1 cellular context compared by ENCODE assay signal in the genomic region with DNA sequence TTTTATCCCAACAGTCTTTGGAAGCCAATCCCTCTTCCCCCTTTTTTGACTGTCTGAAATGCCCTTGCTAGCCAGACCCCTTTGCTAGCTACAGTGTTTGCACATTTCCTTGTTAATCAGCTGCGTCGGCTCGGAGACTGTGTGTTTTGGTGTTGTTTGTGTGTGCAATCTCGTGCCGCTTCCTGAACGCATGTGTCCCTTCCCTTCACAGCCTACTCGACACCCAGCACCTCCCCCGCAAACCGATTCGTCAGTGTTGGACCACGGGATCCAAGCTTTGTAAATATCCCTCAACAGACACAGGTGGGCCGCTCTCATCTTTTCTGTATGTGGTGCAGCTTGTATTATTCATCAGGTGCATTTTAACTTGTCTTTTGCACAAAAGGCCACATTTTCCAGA.
TF ChIP-seq lines count a peak whose summit lies in the region.

No MANE protein-coding gene starts in this region.

TF ChIP-seq in SK-N-SH treated with all-trans-retinoic acid at 6 μM for 48 hours, 23 proteins besides CTCF, POLR2A, EP300 and RAD21 (continued from another document):
- TF ChIP-seq, protein P1, sequence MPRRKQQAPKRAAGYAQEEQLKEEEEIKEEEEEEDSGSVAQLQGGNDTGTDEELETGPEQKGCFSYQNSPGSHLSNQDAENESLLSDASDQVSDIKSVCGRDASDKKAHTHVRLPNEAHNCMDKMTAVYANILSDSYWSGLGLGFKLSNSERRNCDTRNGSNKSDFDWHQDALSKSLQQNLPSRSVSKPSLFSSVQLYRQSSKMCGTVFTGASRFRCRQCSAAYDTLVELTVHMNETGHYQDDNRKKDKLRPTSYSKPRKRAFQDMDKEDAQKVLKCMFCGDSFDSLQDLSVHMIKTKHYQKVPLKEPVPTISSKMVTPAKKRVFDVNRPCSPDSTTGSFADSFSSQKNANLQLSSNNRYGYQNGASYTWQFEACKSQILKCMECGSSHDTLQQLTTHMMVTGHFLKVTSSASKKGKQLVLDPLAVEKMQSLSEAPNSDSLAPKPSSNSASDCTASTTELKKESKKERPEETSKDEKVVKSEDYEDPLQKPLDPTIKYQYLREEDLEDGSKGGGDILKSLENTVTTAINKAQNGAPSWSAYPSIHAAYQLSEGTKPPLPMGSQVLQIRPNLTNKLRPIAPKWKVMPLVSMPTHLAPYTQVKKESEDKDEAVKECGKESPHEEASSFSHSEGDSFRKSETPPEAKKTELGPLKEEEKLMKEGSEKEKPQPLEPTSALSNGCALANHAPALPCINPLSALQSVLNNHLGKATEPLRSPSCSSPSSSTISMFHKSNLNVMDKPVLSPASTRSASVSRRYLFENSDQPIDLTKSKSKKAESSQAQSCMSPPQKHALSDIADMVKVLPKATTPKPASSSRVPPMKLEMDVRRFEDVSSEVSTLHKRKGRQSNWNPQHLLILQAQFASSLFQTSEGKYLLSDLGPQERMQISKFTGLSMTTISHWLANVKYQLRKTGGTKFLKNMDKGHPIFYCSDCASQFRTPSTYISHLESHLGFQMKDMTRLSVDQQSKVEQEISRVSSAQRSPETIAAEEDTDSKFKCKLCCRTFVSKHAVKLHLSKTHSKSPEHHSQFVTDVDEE (CRISPR knock-in tag; IDR thresholded peaks at IDR 0.05) = no peak
- no peak for TF ChIP-seq ISL1 (CRISPR knock-in tag; IDR thresholded peaks at IDR 0.05)
- TF ChIP-seq ARNTL (CRISPR knock-in tag; IDR thresholded peaks at IDR 0.05; ENCODE audit: borderline replicate concordance, low read depth) = no peak
- no peak for TF ChIP-seq ZC3H10 (CRISPR knock-in tag; IDR thresholded peaks at IDR 0.05)
- TF ChIP-seq RARB (CRISPR knock-in tag; IDR thresholded peaks at IDR 0.05) = no peak
- TF ChIP-seq, protein P2, sequence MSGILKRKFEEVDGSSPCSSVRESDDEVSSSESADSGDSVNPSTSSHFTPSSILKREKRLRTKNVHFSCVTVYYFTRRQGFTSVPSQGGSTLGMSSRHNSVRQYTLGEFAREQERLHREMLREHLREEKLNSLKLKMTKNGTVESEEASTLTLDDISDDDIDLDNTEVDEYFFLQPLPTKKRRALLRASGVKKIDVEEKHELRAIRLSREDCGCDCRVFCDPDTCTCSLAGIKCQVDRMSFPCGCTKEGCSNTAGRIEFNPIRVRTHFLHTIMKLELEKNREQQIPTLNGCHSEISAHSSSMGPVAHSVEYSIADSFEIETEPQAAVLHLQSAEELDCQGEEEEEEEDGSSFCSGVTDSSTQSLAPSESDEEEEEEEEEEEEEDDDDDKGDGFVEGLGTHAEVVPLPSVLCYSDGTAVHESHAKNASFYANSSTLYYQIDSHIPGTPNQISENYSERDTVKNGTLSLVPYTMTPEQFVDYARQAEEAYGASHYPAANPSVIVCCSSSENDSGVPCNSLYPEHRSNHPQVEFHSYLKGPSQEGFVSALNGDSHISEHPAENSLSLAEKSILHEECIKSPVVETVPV (CRISPR knock-in tag; IDR thresholded peaks at IDR 0.05) = no peak
- TF ChIP-seq TCF4 (CRISPR knock-in tag; IDR thresholded peaks at IDR 0.05; ENCODE audit: borderline replicate concordance) = no peak
- TF ChIP-seq GLIS3 (CRISPR knock-in tag; IDR thresholded peaks at IDR 0.05) = no peak
- no peak for TF ChIP-seq BACH2 (CRISPR knock-in tag; IDR thresholded peaks at IDR 0.05; ENCODE audit: borderline replicate concordance)
- TF ChIP-seq, protein P3, sequence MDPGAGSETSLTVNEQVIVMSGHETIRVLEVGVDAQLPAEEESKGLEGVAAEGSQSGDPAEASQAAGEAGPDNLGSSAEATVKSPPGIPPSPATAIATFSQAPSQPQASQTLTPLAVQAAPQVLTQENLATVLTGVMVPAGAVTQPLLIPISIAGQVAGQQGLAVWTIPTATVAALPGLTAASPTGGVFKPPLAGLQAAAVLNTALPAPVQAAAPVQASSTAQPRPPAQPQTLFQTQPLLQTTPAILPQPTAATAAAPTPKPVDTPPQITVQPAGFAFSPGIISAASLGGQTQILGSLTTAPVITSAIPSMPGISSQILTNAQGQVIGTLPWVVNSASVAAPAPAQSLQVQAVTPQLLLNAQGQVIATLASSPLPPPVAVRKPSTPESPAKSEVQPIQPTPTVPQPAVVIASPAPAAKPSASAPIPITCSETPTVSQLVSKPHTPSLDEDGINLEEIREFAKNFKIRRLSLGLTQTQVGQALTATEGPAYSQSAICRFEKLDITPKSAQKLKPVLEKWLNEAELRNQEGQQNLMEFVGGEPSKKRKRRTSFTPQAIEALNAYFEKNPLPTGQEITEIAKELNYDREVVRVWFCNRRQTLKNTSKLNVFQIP (CRISPR knock-in tag; IDR thresholded peaks at IDR 0.05; ENCODE audit: borderline replicate concordance, low read depth) = no peak
- no peak for TF ChIP-seq ZNF70 (CRISPR knock-in tag; IDR thresholded peaks at IDR 0.05)
- TF ChIP-seq ESRRG (CRISPR knock-in tag; IDR thresholded peaks at IDR 0.05) = no peak
TF ChIP-seq in SK-N-SH treated with all-trans-retinoic acid at 6 μM for 48 hours: peak in this region for 0.
